29 cellular contexts compared by ENCODE assay signal in the genomic region with DNA sequence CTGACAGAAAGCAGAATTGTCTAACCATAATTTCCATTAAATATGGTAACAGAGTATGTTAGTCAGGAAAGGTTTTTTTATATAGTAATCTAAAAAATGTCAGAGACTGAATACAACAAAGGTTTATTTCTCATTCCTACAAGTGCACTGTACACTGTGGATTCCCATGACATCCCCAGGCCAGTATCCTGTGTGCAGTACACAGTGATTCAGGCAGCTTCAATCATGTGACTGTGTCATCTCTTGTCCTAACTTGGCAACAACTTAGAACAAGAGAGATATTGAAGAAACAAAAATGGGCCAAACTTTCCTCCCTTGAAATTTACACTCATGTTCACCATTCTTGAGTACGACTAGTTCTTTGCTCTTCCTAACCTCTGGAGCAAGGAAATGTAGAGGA.
DNase-seq lines count a peak whose midpoint lies in the region; ATAC-seq and TF ChIP-seq lines count a peak whose summit lies in the region.
"Had no signal": no experiment of that assay in that cellular context is flagged by ENCODE, and none has a peak within 500 bp of the region (broad histone marks: within the 10 kb centered on the region; RNA-seq: fewer than 3 reads in every experiment).

No MANE protein-coding gene starts in this region.

- H3K36me3 Mint-ChIP-seq in activated naive CD4-positive, alpha-beta T cell treated with anti-CD3 and anti-CD28 coated beads, Interleukin-2, amount 50 U/mL, for 72 hours = no peaks in the 10 kb centered on the region
- H3K36me3 Mint-ChIP-seq: brain had no signal

- no peak overlapping the region for H3K27ac Mint-ChIP-seq in activated naive CD4-positive, alpha-beta T cell treated with anti-CD3 and anti-CD28 coated beads, Interleukin-2, amount 50 U/mL, for 72 hours
- H3K27ac Mint-ChIP-seq: brain; CD4-positive, alpha-beta T cell; T-helper 17 cell had no signal

- TF ChIP-seq CTCF in brain microvascular endothelial cell (IDR thresholded peaks at IDR 0.05; ENCODE audit: low read depth, low read length, missing control alignments) (no peak), GM10266 (IDR thresholded peaks at IDR 0.05; ENCODE audit: control insufficient read depth, insufficient read depth, low read depth, missing control alignments) (no peak)

- H3K27ac ChIP-seq in brain microvascular endothelial cell = no peak overlapping the region
- H3K27ac ChIP-seq: left ventricle myocardium inferior, RWPE1, spleen, stomach, thyroid gland, vagina had no signal

- H3K27me3 ChIP-seq in brain microvascular endothelial cell (replicated peaks) = no peaks in the 10 kb centered on the region
- H3K27me3 ChIP-seq: spleen, stomach, thyroid gland, vagina had no signal

- no peaks in the 10 kb centered on the region for H3K36me3 ChIP-seq in brain microvascular endothelial cell (replicated peaks)
- H3K36me3 ChIP-seq: left ventricle myocardium inferior, spleen, stomach, thyroid gland, vagina had no signal

- in situ Hi-C loops in brain microvascular endothelial cell (cut with HindIII; ENCODE audit: low pct_ligation_motif_present, low sequenced_read_pairs) = no loop called here

- H3K9me3 Mint-ChIP-seq in activated naive CD4-positive, alpha-beta T cell treated with anti-CD3 and anti-CD28 coated beads, Interleukin-2, amount 50 U/mL, for 72 hours = no peaks in the 10 kb centered on the region
- H3K9me3 Mint-ChIP-seq: brain; CD4-positive, alpha-beta T cell had no signal

- DNase-seq in AG08395 (ENCODE audit: low spot score) (peak; percentile 6), HCEC 1CT (peak; percentile 32), brain microvascular endothelial cell (peak; percentile 4), iris pigment epithelial cell (ENCODE audit: low read depth) (peak; percentile 9), DMS53 treated with DMSO at 0.1 percent for 48 hours (lab: John Stamatoyannopoulos, UW; ENCODE audit: unreplicated experiment) (no peak), GM10266 (ENCODE audit: extremely low spot score) (no peak)
- DNase-seq in activated naive CD4-positive, alpha-beta T cell treated with anti-CD3 and anti-CD28 coated beads, Interleukin-2, amount 50 U/mL, for 72 hours (ENCODE audit: low spot score in 2 of 2) = no peak
- DNase-seq: activated CD4-positive, alpha-beta T cell treated with anti-CD3 and anti-CD28 coated beads, Interleukin-2, amount 50 U/mL, for 48 hours; activated naive CD4-positive, alpha-beta T cell treated with Interleukin-2 at 50 U/mL for 16 hours; amniotic stem cell; CD4-positive, alpha-beta T cell; EL; glutamatergic neuron; islet precursor cell; left ventricle myocardium inferior; NCI-H1048; NCI-H1694; NCI-H748 treated with DMSO at 0.1 percent for 48 hours; right cardiac atrium; spleen; stimulated activated CD4-positive, alpha-beta T cell treated with anti-CD3 and anti-CD28 coated beads, Interleukin-2, amount 100 ng/mL, for 24 hours; stomach; T-helper 17 cell; thyroid gland had no signal

- no peak overlapping the region for H3K4me3 ChIP-seq in brain microvascular endothelial cell (ENCODE audit: low read depth, low read length)
- H3K4me3 ChIP-seq: left ventricle myocardium inferior, spleen, stomach, thyroid gland, vagina had no signal

- ATAC-seq in activated CD4-positive, CD25-positive, alpha-beta regulatory T cell treated with anti-CD3 and anti-CD28 coated beads, Interleukin-2, amount 50 U/mL, for 24 hours = no peak
- no peak for ATAC-seq in activated naive CD4-positive, alpha-beta T cell treated with anti-CD3 and anti-CD28 coated beads, Interleukin-2, amount 50 U/mL, for 72 hours
- ATAC-seq: HCT116, right cardiac atrium, T-helper 17 cell had no signal

Comparison
In these comparisons a context has a peak if more than half of its experiments do, and no peak if none do; other contexts are left out.
1. DNase-seq: peak in AG08395 (single experiment), HCEC 1CT (single experiment), brain microvascular endothelial cell (single experiment) and iris pigment epithelial cell (single experiment); none in activated naive CD4-positive, alpha-beta T cell treated with anti-CD3 and anti-CD28 coated beads, Interleukin-2, amount 50 U/mL, for 72 hours (0 of 2), DMS53 treated with DMSO at 0.1 percent for 48 hours (single experiment) and GM10266 (single experiment).